Comparison of ENCODE assay signal across 8 cellular contexts in the genomic region with DNA sequence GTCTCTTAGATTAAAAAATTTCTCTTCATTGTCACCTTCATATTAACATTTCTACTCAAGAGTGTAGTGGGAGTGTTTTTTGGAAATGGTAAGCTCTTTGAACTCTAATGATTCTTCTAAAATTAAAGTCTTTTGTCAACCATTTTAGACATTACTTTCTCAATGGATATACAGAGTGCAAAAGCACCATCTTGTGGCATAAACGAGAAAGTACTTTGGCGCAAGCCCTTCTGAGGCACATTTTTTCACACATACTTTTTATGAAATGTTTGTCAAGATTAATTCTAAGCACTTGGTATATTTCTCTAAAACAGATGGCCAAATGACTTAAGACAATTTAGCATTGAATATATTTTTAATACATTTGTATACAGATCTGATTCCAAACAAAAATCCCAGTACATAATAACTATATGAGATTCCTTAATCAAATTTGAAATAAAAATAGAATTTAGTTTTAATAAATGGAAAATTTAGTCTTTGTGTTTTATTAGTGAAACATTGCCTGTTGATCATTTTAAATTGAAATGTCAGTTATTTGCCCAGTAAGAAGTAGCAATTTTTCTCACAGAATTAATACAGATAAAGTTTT.
DNase-seq lines count a peak whose midpoint lies in the region; ATAC-seq and TF ChIP-seq lines count a peak whose summit lies in the region.

No MANE protein-coding gene starts in this region.

- peak; percentile 58 for TF ChIP-seq CTCF in coronary artery (IDR thresholded peaks at IDR 0.05)

- H3K4me3 ChIP-seq in coronary artery, result no peak overlapping the region

- H3K36me3 Mint-ChIP-seq in memory B cell, result no peaks in the 10 kb centered on the region

- ATAC-seq in activated CD4-positive, CD25-positive, alpha-beta regulatory T cell treated with anti-CD3 and anti-CD28 coated beads, Interleukin-2, amount 50 U/mL, for 24 hours, result peak; percentile 49 to 56
- ATAC-seq in GM21390 (IDR thresholded peaks at IDR 0.05; ENCODE audit: unreplicated experiment), result peak; percentile 48
- ATAC-seq in HG03575 (IDR thresholded peaks at IDR 0.05; ENCODE audit: extremely low read depth, insufficient number of reproducible peaks, low FRiP score, unreplicated experiment), result peak; percentile 58
- peak; percentile 37 for ATAC-seq in memory B cell (ENCODE audit: low read depth)

- no peak for DNase-seq in activated CD4-positive, CD25-positive, alpha-beta regulatory T cell (lab: John Stamatoyannopoulos, UW)
- DNase-seq in OCI-M1 (lab: John Stamatoyannopoulos, UW), result peak; percentile 84
- no peak for DNase-seq in coronary artery (ENCODE audit: low spot score)
- DNase-seq in memory B cell (ENCODE audit: low spot score in 2 of 2), result peak in 1 of 2 donors; percentile 2
- no peak for DNase-seq in activated gamma-delta T cell (lab: John Stamatoyannopoulos, UW)

- H3K27ac Mint-ChIP-seq in memory B cell, result no peak overlapping the region

- no peaks in the 10 kb centered on the region for H3K4me1 Mint-ChIP-seq in memory B cell

- no peaks in the 10 kb centered on the region for H3K9me3 Mint-ChIP-seq in memory B cell

- no peak overlapping the region for H3K27ac ChIP-seq in coronary artery

- peaks cover 3% of the 10 kb centered on the region for H3K27me3 Mint-ChIP-seq in memory B cell

- H3K4me3 Mint-ChIP-seq in memory B cell, result no peak overlapping the region
